In genomic region chr1:9539829-9540550, GRCh38 we compare ENCODE assay signal across 8 cellular contexts. TPM values are rescaled to one million over a fixed set of nuclear protein-coding genes. Genes with fewer than 3 reads are reported as not detected.
DNase-seq lines count a peak whose midpoint lies in the region; ATAC-seq and TF ChIP-seq lines count a peak whose summit lies in the region.

No MANE protein-coding gene starts in this region.

- CTCF ChIA-PET in Caco-2 (lab: Charles Lee), result interaction anchor here (1.0 kb wide), 1 partner anchor 305 kb away, joined by 3 read pairs; the partner anchor contains the start of gene H6PD

- H3K4me3 ChIP-seq in Caco-2 (ENCODE audit: low read depth, low read length) (peak overlapping the region; percentile 95), astrocyte of the cerebellum (ENCODE audit: low read depth, low read length) (peak overlapping the region; percentile 72), sigmoid colon (peak overlapping the region; percentile 59 to 79 (median 73))

- no peaks in the 10 kb centered on the region for H3K9me3 Mint-ChIP-seq in Caco-2 (ENCODE audit: unreplicated experiment)

- TF ChIP-seq POLR2A in sigmoid colon (IDR thresholded peaks at IDR 0.05), result no peak

- no TSS peak for BruUV-seq in Caco-2 (replicated peaks; lab: Mats Ljungman, UMichigan)

- H3K27ac ChIP-seq in sigmoid colon, result peak overlapping the region; percentile 87 to 96 (median 92)

- H3K27me3 Mint-ChIP-seq in Caco-2 (ENCODE audit: insufficient read depth, unreplicated experiment), result no peaks in the 10 kb centered on the region

- H3K27me3 ChIP-seq in Caco-2 (replicated peaks; ENCODE audit: control insufficient read depth, insufficient read depth, low read length) (no peaks in the 10 kb centered on the region), sigmoid colon (no peaks in the 10 kb centered on the region)

- in situ Hi-C loops in astrocyte of the cerebellum (cut with HindIII; ENCODE audit: low sequenced_read_pairs), result no loop called here

- POLR2A ChIA-PET in Caco-2 (lab: Charles Lee), result interaction anchor here (1.1 kb wide), 1 partner anchor 14 kb away, joined by 10 read pairs; no protein-coding TSS in a partner anchor

- no peak for TF ChIP-seq EP300 in sigmoid colon (IDR thresholded peaks at IDR 0.05)

- no peaks in the 10 kb centered on the region for H3K36me3 ChIP-seq in Caco-2 (ENCODE audit: control insufficient read depth, insufficient read depth, low read length)
- H3K36me3 ChIP-seq in sigmoid colon, result no peaks in the 10 kb centered on the region

- WGBS in sigmoid colon, 2 donors, result 3 to 4% methylated on average over 61 of the region's 61 CpGs

- H3K9me3 ChIP-seq in Caco-2 (no peaks in the 10 kb centered on the region), sigmoid colon (no peaks in the 10 kb centered on the region)

- H3K27ac Mint-ChIP-seq in Caco-2 (ENCODE audit: unreplicated experiment), result peak overlapping the region; percentile 82

- TF ChIP-seq CTCF in Caco-2 (IDR thresholded peaks at IDR 0.05; ENCODE audit: insufficient read depth in 1 of 2, low read depth in 1 of 2, low read length in 1 of 2, severe bottlenecking in 1 of 2, unreplicated experiment in 1 of 2) (no peak), astrocyte of the cerebellum (IDR thresholded peaks at IDR 0.05; ENCODE audit: low read depth, low read length, missing control alignments) (no peak), sigmoid colon (IDR thresholded peaks at IDR 0.05) (no peak)

- peak; percentile 33 for ATAC-seq in GM19452 (IDR thresholded peaks at IDR 0.05; ENCODE audit: unreplicated experiment)
- ATAC-seq in HG03521 (IDR thresholded peaks at IDR 0.05; ENCODE audit: unreplicated experiment), result peak; percentile 37
- peak; percentile 67 for ATAC-seq in SK-N-SH treated with all-trans-retinoic acid at 6 μM for 48 hours

- intact Hi-C loops in Caco-2 (cut with micrococcal nuclease; ENCODE audit: unreplicated experiment), result no loop called here
- intact Hi-C loops in sigmoid colon (cut with DNase I), result loop anchor here (2.0 to 5.0 kb wide), 3 partner anchors 19 to 49 kb away; partner anchors contain the start of gene TMEM201

- peaks cover 13% of the 10 kb centered on the region for H3K36me3 Mint-ChIP-seq in Caco-2 (ENCODE audit: insufficient read depth, unreplicated experiment)

- H3K4me3 Mint-ChIP-seq in Caco-2 (ENCODE audit: unreplicated experiment), result peak overlapping the region; percentile 86

- peak; percentile 46 to 57 for DNase-seq in Caco-2
- DNase-seq in astrocyte of the cerebellum (ENCODE audit: low read depth), result no peak
- DNase-seq in hypothalamus (lab: John Stamatoyannopoulos, UW), result peak in 41 of 51 donors; percentile 14 to 71 (median 44)
- DNase-seq in sigmoid colon, result peak; percentile 82
- DNase-seq in middle frontal gyrus (ENCODE audit: extremely low spot score, low spot score), result no peak

- peaks cover 12% of the 10 kb centered on the region for H3K4me1 Mint-ChIP-seq in Caco-2 (ENCODE audit: low read depth, unreplicated experiment)

- H3K4me1 ChIP-seq in Caco-2 (peaks cover 15% of the 10 kb centered on the region), sigmoid colon (peaks cover 0 to 28% (median 20%) of the 10 kb centered on the region in 4 donors)

TF ChIP-seq in SK-N-SH treated with all-trans-retinoic acid at 6 μM for 48 hours, 23 proteins besides CTCF, POLR2A, EP300 and RAD21:
- no peak for TF ChIP-seq PPARA (CRISPR knock-in tag; IDR thresholded peaks at IDR 0.05; ENCODE audit: borderline replicate concordance)
- TF ChIP-seq, protein P1, sequence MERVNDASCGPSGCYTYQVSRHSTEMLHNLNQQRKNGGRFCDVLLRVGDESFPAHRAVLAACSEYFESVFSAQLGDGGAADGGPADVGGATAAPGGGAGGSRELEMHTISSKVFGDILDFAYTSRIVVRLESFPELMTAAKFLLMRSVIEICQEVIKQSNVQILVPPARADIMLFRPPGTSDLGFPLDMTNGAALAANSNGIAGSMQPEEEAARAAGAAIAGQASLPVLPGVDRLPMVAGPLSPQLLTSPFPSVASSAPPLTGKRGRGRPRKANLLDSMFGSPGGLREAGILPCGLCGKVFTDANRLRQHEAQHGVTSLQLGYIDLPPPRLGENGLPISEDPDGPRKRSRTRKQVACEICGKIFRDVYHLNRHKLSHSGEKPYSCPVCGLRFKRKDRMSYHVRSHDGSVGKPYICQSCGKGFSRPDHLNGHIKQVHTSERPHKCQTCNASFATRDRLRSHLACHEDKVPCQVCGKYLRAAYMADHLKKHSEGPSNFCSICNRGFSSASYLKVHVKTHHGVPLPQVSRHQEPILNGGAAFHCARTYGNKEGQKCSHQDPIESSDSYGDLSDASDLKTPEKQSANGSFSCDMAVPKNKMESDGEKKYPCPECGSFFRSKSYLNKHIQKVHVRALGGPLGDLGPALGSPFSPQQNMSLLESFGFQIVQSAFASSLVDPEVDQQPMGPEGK (CRISPR knock-in tag; IDR thresholded peaks at IDR 0.05; ENCODE audit: borderline replicate concordance), result peak; percentile 41; the same call in 1 of the 2 replicates
- TF ChIP-seq POU6F1 (CRISPR knock-in tag; IDR thresholded peaks at IDR 0.05; ENCODE audit: borderline replicate concordance, low read depth), result no peak
- no peak for TF ChIP-seq GLIS3 (CRISPR knock-in tag; IDR thresholded peaks at IDR 0.05)
- no peak for TF ChIP-seq BACH2 (CRISPR knock-in tag; IDR thresholded peaks at IDR 0.05; ENCODE audit: borderline replicate concordance)
- no peak for TF ChIP-seq SNAI2 (CRISPR knock-in tag; IDR thresholded peaks at IDR 0.05)
- TF ChIP-seq CSRNP3 (CRISPR knock-in tag; IDR thresholded peaks at IDR 0.05), result no peak
- TF ChIP-seq ZNF70 (CRISPR knock-in tag; IDR thresholded peaks at IDR 0.05), result no peak
- TF ChIP-seq ZNF565 (CRISPR knock-in tag; conservative IDR thresholded peaks at IDR 0.05; ENCODE audit: low read depth), result no peak

RNA-seq across cellular contexts. Expression of gene SLC25A33, which starts 0.7 kb away (rescaled TPM):
- 9.9 and 11.2 TPM in 2 replicates for total RNA-seq in Caco-2 (2022)
- total RNA-seq in sigmoid colon, result 10 to 100 TPM in 2 of 4 donors, 1 to 10 TPM in 2; 3.9 to 11.8 (median 9.0) TPM
- 10 to 100 TPM in 1 of 3 donors, 1 to 10 TPM in 2; 5.4 to 16.6 (median 6.2) TPM for polyA plus RNA-seq in sigmoid colon

RNA-seq across cellular contexts. Expression of gene TMEM201, which starts 48.7 kb away (rescaled TPM):
- 27.2 and 28.2 TPM in 2 replicates for total RNA-seq in Caco-2 (2022)
- total RNA-seq in sigmoid colon, result 1 to 10 TPM; 3.5 to 5.8 (median 4.6) TPM
- polyA plus RNA-seq in sigmoid colon, result 1 to 10 TPM in 2 of 3 donors, under 1 TPM in 1; 0.23 to 7.4 (median 1.2) TPM

Comparison
In these comparisons a context has a peak if more than half of its experiments do, and no peak if none do; other contexts are left out.
1. DNase-seq: peak in Caco-2 (2 of 2), hypothalamus (41 of 51) and sigmoid colon (single experiment); none in astrocyte of the cerebellum (single experiment) and middle frontal gyrus (single experiment).
2. Peak in every context shown above with its lines, with median percentiles within 50 percentile points of each other: H3K4me3 ChIP-seq and ATAC-seq.